ENCODE assay signal across 10 cellular contexts in genomic region chr2:238230699-238231098, GRCh38. TPM values are rescaled to one million over a fixed set of nuclear protein-coding genes. Genes with fewer than 3 reads are reported as not detected.
DNase-seq lines count a peak whose midpoint lies in the region; ATAC-seq and TF ChIP-seq lines count a peak whose summit lies in the region.
"Had no signal": no experiment of that assay in that cellular context is flagged by ENCODE, and none has a peak within 500 bp of the region (broad histone marks: within the 10 kb centered on the region; RNA-seq: fewer than 3 reads in every experiment).

No MANE protein-coding gene starts in this region.

- CTCF ChIA-PET in activated naive CD4-positive, alpha-beta T cell treated with anti-CD3 and anti-CD28 coated beads for 36 hours (lab: Charles Lee) = no interaction called here

- H3K9me3 ChIP-seq in muscle layer of duodenum (ENCODE audit: control insufficient read depth in 1 of 2, low read length in 2 of 2) (no peaks in the 10 kb centered on the region), tibial artery (no peaks in the 10 kb centered on the region)

- no peaks in the 10 kb centered on the region for H3K36me3 ChIP-seq in muscle layer of duodenum (ENCODE audit: control insufficient read depth in 1 of 2, insufficient read depth in 2 of 2, low read length in 2 of 2)
- no peaks in the 10 kb centered on the region for H3K36me3 ChIP-seq in tibial artery

- no peak for DNase-seq in activated naive CD4-positive, alpha-beta T cell treated with anti-CD3 and anti-CD28 coated beads for 36 hours
- DNase-seq in activated naive CD4-positive, alpha-beta T cell treated with Interleukin-2 at 50 U/mL for 16 hours = no peak
- DNase-seq in tibial artery (no peak), OCI-M1 (lab: John Stamatoyannopoulos, UW) (no peak), Right ventricle myocardium inferior (ENCODE audit: missing footprints) (no peak)
- DNase-seq: NCI-H2107, SHP77 treated with DMSO at 0.1 percent for 48 hours had no signal

- peak overlapping the region; percentile 74 for H3K4me3 Mint-ChIP-seq in activated naive CD4-positive, alpha-beta T cell treated with anti-CD3 and anti-CD28 coated beads for 36 hours
- H3K4me3 Mint-ChIP-seq in brain = peak overlapping the region; percentile 66 to 88 (median 85)

- H3K27me3 ChIP-seq in muscle layer of duodenum (ENCODE audit: low read depth, low read length) (no peaks in the 10 kb centered on the region), tibial artery (no peaks in the 10 kb centered on the region)

- intact Hi-C loops in activated naive CD4-positive, alpha-beta T cell treated with anti-CD3 and anti-CD28 coated beads for 36 hours (cut with micrococcal nuclease) = loop anchor here (1.0 to 5.0 kb wide), 3 partner anchors 10 to 168 kb away; partner anchors contain the start of genes HES6, ILKAP and SCLY
- intact Hi-C loops in tibial artery (cut with DNase I; ENCODE audit: low total_unique reads) = no loop called here
- intact Hi-C loops in Right ventricle myocardium inferior (cut with DNase I) = no loop called here

- H3K27me3 Mint-ChIP-seq in activated naive CD4-positive, alpha-beta T cell treated with anti-CD3 and anti-CD28 coated beads for 36 hours (ENCODE audit: low read depth) = peaks cover 7% of the 10 kb centered on the region
- H3K27me3 Mint-ChIP-seq in brain = peaks cover 22% of the 10 kb centered on the region

- H3K4me1 ChIP-seq in muscle layer of duodenum (ENCODE audit: control insufficient read depth in 1 of 2, insufficient read depth in 2 of 2, low read length in 2 of 2) = peaks cover 0 to 43% of the 10 kb centered on the region in 2 donors
- H3K4me1 ChIP-seq in tibial artery = peaks cover 0 to 23% (median 11%) of the 10 kb centered on the region in 4 donors

- ATAC-seq in GM21447 (IDR thresholded peaks at IDR 0.05; ENCODE audit: unreplicated experiment) (no peak), Right ventricle myocardium inferior (no peak)

- peak overlapping the region; percentile 16 to 65 for H3K4me3 ChIP-seq in muscle layer of duodenum (ENCODE audit: low read depth in 1 of 2, low read length in 2 of 2)
- H3K4me3 ChIP-seq in tibial artery = peak overlapping the region; percentile 52 to 65

- H3K36me3 Mint-ChIP-seq in activated naive CD4-positive, alpha-beta T cell treated with anti-CD3 and anti-CD28 coated beads for 36 hours (ENCODE audit: low read depth) = peaks cover 1% of the 10 kb centered on the region
- peaks cover 11% of the 10 kb centered on the region for H3K36me3 Mint-ChIP-seq in brain

- TF ChIP-seq CTCF in brain (conservative IDR thresholded peaks at IDR 0.05) (no peak), tibial artery (IDR thresholded peaks at IDR 0.05) (no peak)

- H3K4me1 Mint-ChIP-seq in activated naive CD4-positive, alpha-beta T cell treated with anti-CD3 and anti-CD28 coated beads for 36 hours (ENCODE audit: low read depth) = peaks cover 16% of the 10 kb centered on the region
- H3K4me1 Mint-ChIP-seq in brain = peaks cover 56% of the 10 kb centered on the region

- H3K9me3 Mint-ChIP-seq in activated naive CD4-positive, alpha-beta T cell treated with anti-CD3 and anti-CD28 coated beads for 36 hours = no peaks in the 10 kb centered on the region
- peaks cover 5 to 19% (median 17%) of the 10 kb centered on the region in 5 experiments for H3K9me3 Mint-ChIP-seq in brain

- no peak overlapping the region for H3K27ac Mint-ChIP-seq in activated naive CD4-positive, alpha-beta T cell treated with anti-CD3 and anti-CD28 coated beads for 36 hours
- peak overlapping the region in 1 of 5 experiments; percentile 34 for H3K27ac Mint-ChIP-seq in brain

- H3K27ac ChIP-seq in muscle layer of duodenum (ENCODE audit: low read length) (no peak overlapping the region), tibial artery (peak overlapping the region; percentile 43 to 76)

RNA-seq across cellular contexts. Expression of gene HES6, which starts 9.1 kb away (rescaled TPM):
- total RNA-seq in activated naive CD4-positive, alpha-beta T cell treated with anti-CD3 and anti-CD28 coated beads for 36 hours = 1 to 10 TPM; 3.1 to 4.0 TPM
- 572 TPM for polyA plus RNA-seq in brain (ENCODE audit: insufficient read depth, low read depth, low replicate concordance)
- total RNA-seq in Right ventricle myocardium inferior = 4.3 TPM

RNA-seq across cellular contexts. Expression of gene ILKAP, which starts 27.2 kb away (rescaled TPM):
- 10 to 100 TPM; 46.6 to 46.7 TPM for total RNA-seq in activated naive CD4-positive, alpha-beta T cell treated with anti-CD3 and anti-CD28 coated beads for 36 hours
- polyA plus RNA-seq in brain (ENCODE audit: insufficient read depth, low read depth, low replicate concordance) = 41.2 TPM
- 26.2 TPM for total RNA-seq in Right ventricle myocardium inferior

RNA-seq across cellular contexts. Expression of gene PER2, which starts 57.7 kb away (rescaled TPM):
- 1 to 10 TPM; 7.1 to 7.8 TPM for total RNA-seq in activated naive CD4-positive, alpha-beta T cell treated with anti-CD3 and anti-CD28 coated beads for 36 hours
- 5.6 TPM for polyA plus RNA-seq in brain (ENCODE audit: insufficient read depth, low read depth, low replicate concordance)
- total RNA-seq in Right ventricle myocardium inferior = 4.7 TPM
